ENCODE assay signal across 8 cellular contexts in the genomic region with DNA sequence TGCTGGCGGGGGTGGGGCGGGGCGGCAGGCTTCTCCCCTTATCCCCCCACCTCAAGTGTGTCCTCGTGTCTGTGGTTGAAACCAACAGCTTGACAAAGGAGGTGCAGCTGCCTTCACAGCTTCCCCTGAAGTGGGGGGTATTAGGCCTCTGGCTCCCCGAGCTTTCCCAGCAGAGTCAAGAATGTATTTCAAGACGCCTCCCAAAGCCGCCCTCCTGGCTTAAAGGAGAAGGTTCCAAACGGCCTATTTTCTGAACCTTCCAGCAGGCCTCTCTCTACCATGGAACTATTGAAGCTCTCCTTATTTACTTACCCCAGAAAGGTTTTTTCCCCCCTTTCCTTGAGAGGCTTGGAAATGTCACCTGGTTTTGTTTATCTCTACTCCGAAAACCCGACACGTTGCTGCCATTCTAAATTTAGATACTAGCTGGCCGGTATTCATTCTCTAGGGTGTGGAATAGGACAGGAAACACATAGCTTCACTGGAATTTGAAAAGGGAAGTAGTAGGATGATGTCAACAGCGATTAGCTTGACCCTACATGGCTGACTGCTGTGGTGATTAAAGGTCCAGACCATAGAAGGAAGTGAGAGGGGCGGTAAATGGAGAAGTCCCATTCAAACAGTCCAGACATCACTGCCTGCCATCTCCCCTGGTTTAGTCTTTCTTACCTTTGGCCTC. TPM values are rescaled to one million over a fixed set of nuclear protein-coding genes. Genes with fewer than 3 reads are reported as not detected.
DNase-seq lines count a peak whose midpoint lies in the region; ATAC-seq and TF ChIP-seq lines count a peak whose summit lies in the region.

No MANE protein-coding gene starts in this region.

- no peak for TF ChIP-seq CTCF in Calu3 (IDR thresholded peaks at IDR 0.05; ENCODE audit: unreplicated experiment)
- no peak for TF ChIP-seq CTCF in vagina (IDR thresholded peaks at IDR 0.05)

- BruUV-seq in Calu3 (replicated peaks; lab: Mats Ljungman, UMichigan), result TSS peak; percentile 86

- peak; percentile 11 for ATAC-seq in GM19397 (IDR thresholded peaks at IDR 0.05; ENCODE audit: unreplicated experiment)
- ATAC-seq in HG02571 (IDR thresholded peaks at IDR 0.05; ENCODE audit: unreplicated experiment), result no peak

- H3K4me1 ChIP-seq in mononuclear cell (ENCODE audit: insufficient read depth, low read length), result peaks cover 23% of the 10 kb centered on the region
- H3K4me1 ChIP-seq in vagina, result peaks cover 30% of the 10 kb centered on the region

- H3K27ac ChIP-seq in epithelial cell of prostate (peak overlapping the region; percentile 98), vagina (peak overlapping the region; percentile 86)

- H3K4me3 Mint-ChIP-seq in Calu3 (ENCODE audit: low read depth, unreplicated experiment), result peak overlapping the region; percentile 99

- DNase-seq in Calu3 (peak; percentile 55), HS-5 (ENCODE audit: low read depth) (peak; percentile 89), SKM-1 treated with dmso at 0.1 percent for 144 hours (lab: John Stamatoyannopoulos, UW; ENCODE audit: unreplicated experiment) (peak; percentile 95), epithelial cell of prostate (ENCODE audit: low read depth, low spot score) (peak; percentile 81), vagina (ENCODE audit: extremely low spot score in 2 of 2) (peak in 1 of 2 donors; percentile 89)

- no peaks in the 10 kb centered on the region for H3K27me3 Mint-ChIP-seq in Calu3 (ENCODE audit: unreplicated experiment)

- H3K4me3 ChIP-seq in mononuclear cell (ENCODE audit: low read length) (peak overlapping the region; percentile 41), vagina (peak overlapping the region; percentile 91 to 98)

- H3K27ac Mint-ChIP-seq in Calu3 (ENCODE audit: unreplicated experiment), result peak overlapping the region; percentile 99

- no peak for TF ChIP-seq POLR2A in vagina (IDR thresholded peaks at IDR 0.05)

- H3K9me3 Mint-ChIP-seq in Calu3 (ENCODE audit: low read depth, unreplicated experiment), result no peaks in the 10 kb centered on the region

- H3K4me1 Mint-ChIP-seq in Calu3 (ENCODE audit: low read depth, unreplicated experiment), result peaks cover 28% of the 10 kb centered on the region

- CTCF ChIA-PET in Calu3 (lab: Charles Lee), result interaction anchor here (0.7 to 3.3 kb wide), 7 partner anchors 25 to 124 kb away, joined by 3 to 24 read pairs (median 4); no protein-coding TSS in a partner anchor

- intact Hi-C loops in Calu3 (cut with micrococcal nuclease; ENCODE audit: unreplicated experiment), result loop anchor here (1.0 to 5.0 kb wide), 4 partner anchors 23 to 148 kb away; no protein-coding TSS in a partner anchor
- intact Hi-C loops in vagina (cut with DNase I), result no loop called here

- H3K36me3 Mint-ChIP-seq in Calu3 (ENCODE audit: insufficient read depth, unreplicated experiment), result peaks cover 45% of the 10 kb centered on the region

- H3K36me3 ChIP-seq in vagina, result no peaks in the 10 kb centered on the region

- H3K9me3 ChIP-seq in mononuclear cell (ENCODE audit: low read depth, low read length), result no peaks in the 10 kb centered on the region
- no peaks in the 10 kb centered on the region for H3K9me3 ChIP-seq in vagina

- H3K27me3 ChIP-seq in mononuclear cell (ENCODE audit: insufficient read depth, low read length) (no peaks in the 10 kb centered on the region), vagina (no peaks in the 10 kb centered on the region)

RNA-seq across cellular contexts. Expression of a gene that starts 0.7 kb away (rescaled TPM):
- total RNA-seq in Calu3 (2022) (116 and 124 TPM in 2 replicates), mononuclear cell (416 TPM), vagina (237 TPM)
